ENCODE assay signal across 8 cellular contexts in genomic region chr17:17043668-17044226, GRCh38. TPM values are rescaled to one million over a fixed set of nuclear protein-coding genes. Genes with fewer than 3 reads are reported as not detected.
DNase-seq lines count a peak whose midpoint lies in the region; ATAC-seq, FAIRE-seq and TF ChIP-seq lines count a peak whose summit lies in the region.

No MANE protein-coding gene starts in this region.

- H3K27me3 ChIP-seq in K562 (ENCODE audit: control insufficient read depth in 2 of 2, insufficient read depth in 2 of 2, low read length in 2 of 2) (no peaks in the 10 kb centered on the region), tibial nerve (no peaks in the 10 kb centered on the region)

- TF ChIP-seq RAD21 in K562 (CRISPR knock-in tag; conservative IDR thresholded peaks at IDR 0.05 in 1 of 2, IDR thresholded peaks at IDR 0.05 in 1 of 2), result no peak

- H3K36me3 Mint-ChIP-seq in HFFc6 (ENCODE audit: low read depth), result peaks cover 22% of the 10 kb centered on the region

- no peaks in the 10 kb centered on the region for H3K27me3 Mint-ChIP-seq in HFFc6 (ENCODE audit: insufficient read depth)

- H3K4me3 ChIP-seq in AG10803 (ENCODE audit: low read length) (peak overlapping the region; percentile 89), K562 (peak overlapping the region; percentile 57), lower leg skin (ENCODE audit: low read depth, poor library complexity, severe bottlenecking) (peak overlapping the region; percentile 68), tibial nerve (peak overlapping the region; percentile 56 to 83 (median 67))

- peak; percentile 62 for FAIRE-seq in K562 (lab: Jason Lieb, UNC)

- H3K36me3 ChIP-seq in K562 (ENCODE audit: control insufficient read depth, insufficient read depth, low read length) (no peaks in the 10 kb centered on the region), tibial nerve (no peaks in the 10 kb centered on the region)

- H3K4me1 ChIP-seq in K562 (replicated peaks in 1 of 2; ENCODE audit: control insufficient read depth in 2 of 2, insufficient read depth in 2 of 2, low read length in 2 of 2), result peaks cover 29% of the 10 kb centered on the region in 2 experiments; a peak in 4 of 5 replicates
- peaks cover 0 to 64% (median 32%) of the 10 kb centered on the region in 4 donors for H3K4me1 ChIP-seq in tibial nerve

- H3K4me2 ChIP-seq in K562 (ENCODE audit: insufficient read depth, low read length), result peak overlapping the region; percentile 79

- TF ChIP-seq EP300 in K562 (IDR thresholded peaks at IDR 0.05; ENCODE audit: low read length) (peak; percentile 54), tibial nerve (IDR thresholded peaks at IDR 0.05) (no peak)

- CTCF ChIA-PET in K562 (lab: Yijun Ruan, JAX; ENCODE audit: low intra/inter-chr PET ratio), result no interaction called here

- H3K4me3 Mint-ChIP-seq in HFFc6, result peak overlapping the region; percentile 93

- TF ChIP-seq CTCF in AG10803 (conservative IDR thresholded peaks at IDR 0.05; ENCODE audit: low read length), result no peak
- TF ChIP-seq CTCF in HFFc6 (IDR thresholded peaks at IDR 0.05), result no peak
- no peak for TF ChIP-seq CTCF in K562 (IDR thresholded peaks at IDR 0.05 in 2 of 3, conservative IDR thresholded peaks at IDR 0.05 in 1 of 3; ENCODE audit: insufficient read depth in 2 of 3, low read depth in 1 of 3, low read length in 3 of 3)
- TF ChIP-seq CTCF in lower leg skin (IDR thresholded peaks at IDR 0.05), result no peak
- TF ChIP-seq CTCF in tibial nerve (IDR thresholded peaks at IDR 0.05), result no peak

- ATAC-seq in K562 (no peak), GM19035 (IDR thresholded peaks at IDR 0.05; ENCODE audit: unreplicated experiment) (no peak), HG03565 (IDR thresholded peaks at IDR 0.05; ENCODE audit: unreplicated experiment) (no peak)

- POLR2A ChIA-PET in K562 (lab: Yijun Ruan, JAX), result interaction anchor here (2.1 kb wide), 1 partner anchor 9 kb away, joined by 10 read pairs; no protein-coding TSS in a partner anchor

- H3K9me3 ChIP-seq in K562 (replicated peaks; ENCODE audit: control insufficient read depth, insufficient read depth, low read depth, low read length) (no peaks in the 10 kb centered on the region), tibial nerve (no peaks in the 10 kb centered on the region)

- H4K20me1 ChIP-seq in K562 (replicated peaks; ENCODE audit: control insufficient read depth, insufficient read depth, low read length), result peaks cover 20% of the 10 kb centered on the region; the same call in 1 of the 2 replicates

- intact Hi-C loops in K562 (cut with micrococcal nuclease), result no loop called here
- intact Hi-C loops in lower leg skin (cut with DNase I; ENCODE audit: low total_unique reads), result no loop called here

- H3K27ac Mint-ChIP-seq in HFFc6, result peak overlapping the region; percentile 96

- H3K4me1 Mint-ChIP-seq in HFFc6 (ENCODE audit: low read depth), result peaks cover 63% of the 10 kb centered on the region

- BruUV-seq in K562 (replicated peaks; lab: Mats Ljungman, UMichigan), result no TSS peak

- H3K9me1 ChIP-seq in K562 (ENCODE audit: control insufficient read depth, insufficient read depth, low read length), result no peaks in the 10 kb centered on the region

- H3K9ac ChIP-seq in K562 (ENCODE audit: insufficient read depth in 1 of 2, low read depth in 2 of 2, low read length in 2 of 2), result peak overlapping the region; percentile 27 to 92; a peak in 2 of 4 replicates

- 5% methylated on average over 9 of the region's 11 CpGs for WGBS in K562 (ENCODE audit: insufficient coverage, low coverage, missing lambda C conversion rate)
- 11 to 16% methylated on average over 11 of the region's 11 CpGs for WGBS in lower leg skin, 2 donors
- WGBS in tibial nerve, 2 donors, result 3 to 6% methylated on average over 11 of the region's 11 CpGs

- DNase-seq in AG10803 (ENCODE audit: low read depth) (no peak), HFFc6 (no peak), K562 (ENCODE audit: extremely low read depth in 1 of 4, low spot score in 3 of 4) (peak in 1 of 4 experiments; percentile 33), lower leg skin (ENCODE audit: low spot score in 2 of 2) (peak in 1 of 2 donors; percentile 86), tibial nerve (ENCODE audit: low spot score in 2 of 2) (no peak), SKM-1 (lab: John Stamatoyannopoulos, UW; ENCODE audit: unreplicated experiment) (no peak)

- in situ Hi-C loops in K562 (cut with MboI), result no loop called here

- H3K9me3 Mint-ChIP-seq in HFFc6, result no peaks in the 10 kb centered on the region

- H3K27ac ChIP-seq in K562 (ENCODE audit: extremely low read depth, low read depth, low read length) (no peak overlapping the region), tibial nerve (peak overlapping the region; percentile 70 to 96 (median 80))

- TF ChIP-seq POLR2A in K562 (conservative IDR thresholded peaks at IDR 0.05) (no peak), lower leg skin (IDR thresholded peaks at IDR 0.05) (no peak), tibial nerve (IDR thresholded peaks at IDR 0.05) (no peak)

- H2AFZ ChIP-seq in K562 (ENCODE audit: low read depth, low read length), result no peak overlapping the region

- H3K79me2 ChIP-seq in K562 (ENCODE audit: control insufficient read depth, insufficient read depth, low read length), result peaks cover 56% of the 10 kb centered on the region

TF ChIP-seq in K562, 482 proteins besides CTCF, POLR2A, EP300 and RAD21 (continues in another document):
- TF ChIP-seq FOXK2 (conservative IDR thresholded peaks at IDR 0.05 in 1 of 2, IDR thresholded peaks at IDR 0.05 in 1 of 2; ENCODE audit: low read depth in 2 of 2) (peak in 1 of 2 experiments; percentile 44; a peak in 1 of 4 replicates), TCF7 (IDR thresholded peaks at IDR 0.05; ENCODE audit: borderline replicate concordance) (peak; percentile 75; the same call in 1 of the 2 replicates), LEF1 (IDR thresholded peaks at IDR 0.05) (peak; percentile 76), MAZ (CRISPR knock-in tag; conservative IDR thresholded peaks at IDR 0.05 in 1 of 2, IDR thresholded peaks at IDR 0.05 in 1 of 2) (0 out of 4 replicates have a peak, but pooled peaks of 1 of the 2 experiments have one; percentile 31), SAP30 (IDR thresholded peaks at IDR 0.05; ENCODE audit: borderline replicate concordance, insufficient read depth, low read depth, low read length, poor library complexity, severe bottlenecking) (no peak), KDM1A (IDR thresholded peaks at IDR 0.05) (peak; percentile 53 to 57; a peak in 3 of 4 replicates), ARID1B (IDR thresholded peaks at IDR 0.05) (peak; percentile 28), MNT (conservative IDR thresholded peaks at IDR 0.05) (no peak), RCOR1 (IDR thresholded peaks at IDR 0.05; ENCODE audit: borderline replicate concordance in 1 of 2, low read depth in 2 of 2, low read length in 2 of 2) (peak in 1 of 2 experiments; percentile 23; a peak in 1 of 4 replicates), NFE2 (IDR thresholded peaks at IDR 0.05; ENCODE audit: low read depth) (peak; percentile 50), VEZF1 (CRISPR knock-in tag; IDR thresholded peaks at IDR 0.05) (peak; percentile 32; the same call in 1 of the 2 replicates), HDAC2 (IDR thresholded peaks at IDR 0.05) (0 out of 2 replicates have a peak, but pooled peaks have one; percentile 23)

RNA-seq across cellular contexts. Expression of gene MPRIP, which starts 1.5 kb away (rescaled TPM):
- total RNA-seq in HFFc6 (2021; fragmentation: NEBNext Ultra II Directional; extraction: Animal tissue kit (Norgen Biotek cat#: 25700)), result 100 to 1,000 TPM; 350 to 409 (median 372) TPM
- 73.2 and 115 TPM in 2 replicates for total RNA-seq in K562 (2011; cell fraction: chromatin; rRNA removed; ENCODE audit: low replicate concordance)
- total RNA-seq in K562 (2011; cell fraction: nucleolus; rRNA removed), result 49.1 and 50.7 TPM in 2 replicates
- total RNA-seq in K562 (2011; cell fraction: nucleoplasm; rRNA removed), result 59.9 and 61.7 TPM in 2 replicates
- 49.0 and 70.2 TPM in 2 replicates for total RNA-seq in K562 (2014; rRNA removed)
- 29.2 and 33.4 TPM in 2 replicates for total RNA-seq in K562 (2014; rRNA removed; fragmentation: Illumina TruSeq; extraction: Trizol)
- total RNA-seq in K562 (2015; rRNA removed; fragmentation: Illumina TruSeq; extraction: Trizol), result 41.3 and 41.8 TPM in 2 replicates
- 71.0 and 72.6 TPM in 2 replicates for total RNA-seq in K562 (2021)
- 22.8 and 28.6 TPM in 2 replicates for polyA plus RNA-seq in K562 (2011; rRNA removed)
- 21.1 and 26.2 TPM in 2 replicates for polyA plus RNA-seq in K562 (2011; cell fraction: cytosol; rRNA removed)
- 35.5 and 45.4 TPM in 2 replicates for polyA plus RNA-seq in K562 (2011; cell fraction: nucleus; rRNA removed)
- polyA plus RNA-seq in K562 (2012), result 36.3 and 45.7 TPM in 2 replicates
- polyA plus RNA-seq in K562 (2014; fragmentation: Illumina TruSeq; extraction: Trizol), result 28.7 and 30.1 TPM in 2 replicates
- 10 to 100 TPM; 10.0 to 10.1 TPM for polyA plus RNA-seq in K562 (2014; fragmentation: Nextera tagmentation; extraction: Ambion mirVana)
- polyA plus RNA-seq in K562 (2014; rRNA removed), result 32.0 and 37.6 TPM in 2 replicates
- 30.8 and 32.1 TPM in 2 replicates for polyA minus RNA-seq in K562 (2011; rRNA and poly(A)+ RNA removed)
- 20.0 and 30.2 TPM in 2 replicates for polyA minus RNA-seq in K562 (2011; cell fraction: cytosol; rRNA and poly(A)+ RNA removed)
- 21.0 and 28.3 TPM in 2 replicates for polyA minus RNA-seq in K562 (2011; cell fraction: nucleus; rRNA and poly(A)+ RNA removed)
- 100 to 1,000 TPM; 128 to 217 (median 141) TPM for total RNA-seq in lower leg skin
- 100 to 1,000 TPM; 216 to 291 (median 265) TPM for total RNA-seq in tibial nerve
